Comparison of ENCODE assay signal across 1 cellular context in genomic region chr2:188303363-188304031, GRCh38.
A peak's percentile ranks its signal among the peaks of the same experiment; 100 is the strongest.
TF ChIP-seq lines count a peak whose summit lies in the region.

No MANE protein-coding gene starts in this region.

TF ChIP-seq in HEK293, 187 proteins besides CTCF, POLR2A, EP300 and RAD21 (continued from another document):
- TF ChIP-seq ZBTB11 (tag by site-specific recombination; conservative IDR thresholded peaks at IDR 0.05; ENCODE audit: low read depth) (no peak), ZNF629 (tag by site-specific recombination; IDR thresholded peaks at IDR 0.05) (0 out of 2 replicates have a peak, but pooled peaks have one; percentile 13), ZNF585B (tag by site-specific recombination; IDR thresholded peaks at IDR 0.05) (no peak), ZNF580 (tag by site-specific recombination; IDR thresholded peaks at IDR 0.05) (no peak), ZNF639 (tag by site-specific recombination; IDR thresholded peaks at IDR 0.05) (no peak), ZBTB21 (tag by site-specific recombination; IDR thresholded peaks at IDR 0.05) (no peak), PRDM10 (tag by site-specific recombination; IDR thresholded peaks at IDR 0.05) (peak; percentile 73), ZFHX2 (tag by site-specific recombination; conservative IDR thresholded peaks at IDR 0.05) (0 out of 2 replicates have a peak, but pooled peaks have one; percentile 17), MEIS1 (CRISPR knock-in tag; IDR thresholded peaks at IDR 0.05; ENCODE audit: borderline replicate concordance) (peak; percentile 83; the same call in 1 of the 2 replicates), ZNF518A (tag by site-specific recombination; conservative IDR thresholded peaks at IDR 0.05; ENCODE audit: low read depth) (no peak), ZNF701 (tag by site-specific recombination; IDR thresholded peaks at IDR 0.05) (no peak), ZNF16 (tag by site-specific recombination; IDR thresholded peaks at IDR 0.05; ENCODE audit: low read depth) (no peak), WT1 (tag by site-specific recombination; IDR thresholded peaks at IDR 0.05) (no peak), EGR2 (tag by site-specific recombination; IDR thresholded peaks at IDR 0.05; ENCODE audit: low read depth) (0 out of 2 replicates have a peak, but pooled peaks have one; percentile 25), YY2 (tag by site-specific recombination; IDR thresholded peaks at IDR 0.05) (no peak), ZNF677 (tag by site-specific recombination; IDR thresholded peaks at IDR 0.05) (no peak), ZBTB17 (tag by site-specific recombination; IDR thresholded peaks at IDR 0.05) (no peak), PRDM1 (tag by site-specific recombination; IDR thresholded peaks at IDR 0.05) (peak; percentile 86), ZNF488 (tag by site-specific recombination; IDR thresholded peaks at IDR 0.05) (no peak)
